In the genomic region with DNA sequence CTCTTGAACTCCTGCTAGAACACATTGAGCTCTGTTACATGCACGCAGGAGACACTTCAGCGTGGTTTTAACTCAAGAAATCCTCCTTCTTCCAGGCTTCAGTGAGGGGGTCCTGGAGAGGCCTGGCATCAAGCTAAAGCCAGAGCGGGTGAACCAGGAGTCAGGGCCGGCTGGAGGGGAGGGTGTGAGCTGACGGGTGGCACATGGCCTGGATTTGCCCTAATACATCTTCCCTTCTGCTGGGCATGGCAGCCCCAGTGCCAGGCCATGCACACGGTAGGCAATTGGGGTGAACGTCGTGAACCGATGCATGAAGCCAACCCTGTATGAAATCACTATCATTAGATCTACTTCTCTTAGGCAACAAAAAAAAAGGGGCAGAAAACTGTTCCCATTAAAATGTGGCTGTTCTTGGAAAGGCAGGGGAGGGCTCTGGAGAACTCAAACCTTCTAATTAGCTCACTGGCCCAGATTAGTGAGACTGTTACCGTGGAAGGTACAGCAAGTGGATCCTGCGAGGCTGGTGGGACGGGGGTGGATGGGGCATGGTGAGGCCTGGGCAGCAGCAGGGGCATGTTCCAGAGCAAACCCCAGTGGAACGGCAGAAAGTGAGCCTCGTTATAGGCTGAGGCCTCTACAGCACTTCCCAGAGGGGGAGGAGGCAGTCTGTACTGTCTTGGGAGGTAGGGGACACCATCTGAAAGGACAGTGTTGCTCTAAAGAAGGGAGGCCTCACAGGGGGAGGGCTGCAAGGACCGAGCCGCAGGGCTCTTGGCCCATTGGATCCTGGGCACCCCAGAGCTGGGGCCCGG, we compare ENCODE assay signal across 1 cellular context.
TF ChIP-seq lines count a peak whose summit lies in the region.

No MANE protein-coding gene starts in this region.

TF ChIP-seq in IMR-90, 13 proteins besides CTCF, POLR2A, EP300 and RAD21:
- TF ChIP-seq CHD1 (IDR thresholded peaks at IDR 0.05; ENCODE audit: low read depth, low read length), result no peak
- no peak for TF ChIP-seq SMC3 (IDR thresholded peaks at IDR 0.05; ENCODE audit: low read depth, low read length)
- no peak for TF ChIP-seq MAFK (IDR thresholded peaks at IDR 0.05; ENCODE audit: low read depth, low read length)
- TF ChIP-seq BHLHE40 (IDR thresholded peaks at IDR 0.05; ENCODE audit: low read depth, low read length), result no peak
- no peak for TF ChIP-seq RFX5 (IDR thresholded peaks at IDR 0.05; ENCODE audit: low read depth, low read length)
- no peak for TF ChIP-seq CEBPB (IDR thresholded peaks at IDR 0.05; ENCODE audit: low read depth, low read length)
- TF ChIP-seq NFE2L2 (IDR thresholded peaks at IDR 0.05; ENCODE audit: low read depth, low read length), result no peak
- no peak for TF ChIP-seq RCOR1 (IDR thresholded peaks at IDR 0.05; ENCODE audit: insufficient replicate concordance, low read length)
- TF ChIP-seq MXI1 (IDR thresholded peaks at IDR 0.05; ENCODE audit: borderline replicate concordance, low read depth, low read length), result no peak
- TF ChIP-seq, protein P1, sequence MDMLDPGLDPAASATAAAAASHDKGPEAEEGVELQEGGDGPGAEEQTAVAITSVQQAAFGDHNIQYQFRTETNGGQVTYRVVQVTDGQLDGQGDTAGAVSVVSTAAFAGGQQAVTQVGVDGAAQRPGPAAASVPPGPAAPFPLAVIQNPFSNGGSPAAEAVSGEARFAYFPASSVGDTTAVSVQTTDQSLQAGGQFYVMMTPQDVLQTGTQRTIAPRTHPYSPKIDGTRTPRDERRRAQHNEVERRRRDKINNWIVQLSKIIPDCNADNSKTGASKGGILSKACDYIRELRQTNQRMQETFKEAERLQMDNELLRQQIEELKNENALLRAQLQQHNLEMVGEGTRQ (IDR thresholded peaks at IDR 0.05; ENCODE audit: low read depth, low read length), result no peak
- TF ChIP-seq, protein P2, sequence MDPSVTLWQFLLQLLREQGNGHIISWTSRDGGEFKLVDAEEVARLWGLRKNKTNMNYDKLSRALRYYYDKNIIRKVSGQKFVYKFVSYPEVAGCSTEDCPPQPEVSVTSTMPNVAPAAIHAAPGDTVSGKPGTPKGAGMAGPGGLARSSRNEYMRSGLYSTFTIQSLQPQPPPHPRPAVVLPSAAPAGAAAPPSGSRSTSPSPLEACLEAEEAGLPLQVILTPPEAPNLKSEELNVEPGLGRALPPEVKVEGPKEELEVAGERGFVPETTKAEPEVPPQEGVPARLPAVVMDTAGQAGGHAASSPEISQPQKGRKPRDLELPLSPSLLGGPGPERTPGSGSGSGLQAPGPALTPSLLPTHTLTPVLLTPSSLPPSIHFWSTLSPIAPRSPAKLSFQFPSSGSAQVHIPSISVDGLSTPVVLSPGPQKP (IDR thresholded peaks at IDR 0.05; ENCODE audit: borderline replicate concordance, low read depth, low read length), result no peak
TF ChIP-seq in IMR-90: peak in this region for 0.
